18 cellular contexts compared by ENCODE assay signal in genomic region chr18:45251236-45251635, GRCh38.
"Had no signal": no experiment of that assay in that cellular context is flagged by ENCODE, and none has a peak within 500 bp of the region (broad histone marks: within the 10 kb centered on the region; RNA-seq: fewer than 3 reads in every experiment).

No MANE protein-coding gene starts in this region.

- H3K27me3 ChIP-seq: dorsolateral prefrontal cortex, neutrophil, ovary, thyroid gland, uterus had no signal

- H3K36me3 Mint-ChIP-seq: naive B cell, type B pancreatic cell had no signal

- H3K4me3 Mint-ChIP-seq: naive B cell, type B pancreatic cell had no signal

- H3K4me1 ChIP-seq: uterus had no signal

- H3K27me3 Mint-ChIP-seq: type B pancreatic cell had no signal

- DNase-seq: cortex of kidney; dorsolateral prefrontal cortex; effector CD8-positive, alpha-beta T cell; glutamatergic neuron; islet precursor cell; left ventricle myocardium inferior; mesendoderm; naive B cell; ovary; small intestine; stimulated activated CD4-positive, alpha-beta T cell treated with anti-CD3 and anti-CD28 coated beads, Interleukin-12 subunit alpha, Interleukin-12 subunit beta, amount 100 ng/mL, for 4 hours; stimulated activated naive CD4-positive, alpha-beta T cell treated with Interleukin-2 at 50 U/mL for 16 hours; thyroid gland; uterus had no signal

- H3K9me3 Mint-ChIP-seq: type B pancreatic cell had no signal

- H3K9me3 ChIP-seq: left ventricle myocardium inferior, neutrophil, ovary, thyroid gland, uterus had no signal

- H3K27ac ChIP-seq: dorsolateral prefrontal cortex, left ventricle myocardium inferior, neutrophil, ovary, thyroid gland, uterus had no signal

- H3K4me3 ChIP-seq: dorsolateral prefrontal cortex, left ventricle myocardium inferior, lung, ovary, thyroid gland, uterus had no signal

- H3K27ac Mint-ChIP-seq: naive B cell, progenitor cell of endocrine pancreas, type B pancreatic cell had no signal

- H3K36me3 ChIP-seq: left ventricle myocardium inferior, neutrophil, ovary, thyroid gland, uterus had no signal
